9 cellular contexts compared by ENCODE assay signal in genomic region chr2:88159955-88160415, GRCh38. TPM values are rescaled to one million over a fixed set of nuclear protein-coding genes. Genes with fewer than 3 reads are reported as not detected.
DNase-seq lines count a peak whose midpoint lies in the region; ATAC-seq, FAIRE-seq and TF ChIP-seq lines count a peak whose summit lies in the region.
"Had no signal": no experiment of that assay in that cellular context is flagged by ENCODE, and none has a peak within 500 bp of the region (broad histone marks: within the 10 kb centered on the region; RNA-seq: fewer than 3 reads in every experiment).

No MANE protein-coding gene starts in this region.

- no peaks in the 10 kb centered on the region for H3K27me3 ChIP-seq in parathyroid adenoma (ENCODE audit: control insufficient read depth, insufficient read depth, low read length)

- no peak for TF ChIP-seq POLR2A in GM12892 (IDR thresholded peaks at IDR 0.05; ENCODE audit: low read depth, low read length)

- H3K4me1 Mint-ChIP-seq in activated naive CD4-positive, alpha-beta T cell treated with anti-CD3 and anti-CD28 coated beads, Interleukin-2, amount 50 U/mL, for 24 hours, result peaks cover 5% of the 10 kb centered on the region

- H3K36me3 Mint-ChIP-seq in activated naive CD4-positive, alpha-beta T cell treated with anti-CD3 and anti-CD28 coated beads, Interleukin-2, amount 50 U/mL, for 24 hours, result no peaks in the 10 kb centered on the region

- H3K9ac ChIP-seq in parathyroid adenoma, result no peak overlapping the region

- peak; percentile 84 for FAIRE-seq in GM12892 (lab: Jason Lieb, UNC)

- H2AFZ ChIP-seq in parathyroid adenoma, result peak overlapping the region; percentile 25

- TF ChIP-seq CTCF in LNCaP clone FGC (IDR thresholded peaks at IDR 0.05; ENCODE audit: control insufficient read depth, extremely low read depth, insufficient read depth), result peak; percentile 86
- peak; percentile 87 for TF ChIP-seq CTCF in parathyroid adenoma (IDR thresholded peaks at IDR 0.05)

- H3K4me2 ChIP-seq in parathyroid adenoma (ENCODE audit: low read length), result no peak overlapping the region

- no peaks in the 10 kb centered on the region for H3K4me1 ChIP-seq in parathyroid adenoma

- DNase-seq in A172 (ENCODE audit: low spot score) (peak; percentile 56), GM12892 (ENCODE audit: insufficient read length) (no peak), LNCaP clone FGC (ENCODE audit: low read depth) (peak; percentile 31), SK-N-DZ (ENCODE audit: low spot score) (peak; percentile 47), globus pallidus (ENCODE audit: low spot score) (peak; percentile 76)

- H3K4me3 Mint-ChIP-seq in activated naive CD4-positive, alpha-beta T cell treated with anti-CD3 and anti-CD28 coated beads, Interleukin-2, amount 50 U/mL, for 24 hours, result no peak overlapping the region

- no peaks in the 10 kb centered on the region for H3K79me2 ChIP-seq in parathyroid adenoma

- H3K4me3 ChIP-seq in LNCaP clone FGC (ENCODE audit: low read depth, low read length) (no peak overlapping the region), parathyroid adenoma (ENCODE audit: low read depth, low read length) (no peak overlapping the region)

- no peaks in the 10 kb centered on the region for H3K9me3 ChIP-seq in parathyroid adenoma (ENCODE audit: control insufficient read depth, low read length)

- H3K27me3 Mint-ChIP-seq in activated naive CD4-positive, alpha-beta T cell treated with anti-CD3 and anti-CD28 coated beads, Interleukin-2, amount 50 U/mL, for 24 hours, result no peaks in the 10 kb centered on the region

- H3K9me3 Mint-ChIP-seq in activated naive CD4-positive, alpha-beta T cell treated with anti-CD3 and anti-CD28 coated beads, Interleukin-2, amount 50 U/mL, for 24 hours, result no peaks in the 10 kb centered on the region

- H3K27ac Mint-ChIP-seq in activated naive CD4-positive, alpha-beta T cell treated with anti-CD3 and anti-CD28 coated beads, Interleukin-2, amount 50 U/mL, for 24 hours, result peak overlapping the region; percentile 43

- ATAC-seq in GM21619 (IDR thresholded peaks at IDR 0.05; ENCODE audit: unreplicated experiment), result no peak

- no peak overlapping the region for H3K27ac ChIP-seq in parathyroid adenoma

- no peaks in the 10 kb centered on the region for H3K36me3 ChIP-seq in parathyroid adenoma (ENCODE audit: control insufficient read depth, insufficient read depth, low read length)

RNA-seq across cellular contexts. Expression of gene THNSL2, which starts 10.2 kb away (rescaled TPM):
- total RNA-seq in A172 (2014; rRNA removed; shearing (Covaris generic)), result 0.95 and 2.2 TPM in 2 replicates
- polyA plus RNA-seq in GM12892 (2012; ENCODE audit: missing spikeins), result not detected
- polyA plus RNA-seq in SK-N-DZ (2014; cell fraction: cytosol; rRNA removed), result 0.27 and 0.62 TPM in 2 replicates
- polyA plus RNA-seq in SK-N-DZ (2014; cell fraction: nucleus; rRNA removed), result 0.06 and 0.58 TPM in 2 replicates

RNA-seq across cellular contexts. Expression of gene FABP1, which starts 32.1 kb away (rescaled TPM):
- total RNA-seq in A172 (2014; rRNA removed; shearing (Covaris generic)), result not detected in 2 replicates
- not detected for polyA plus RNA-seq in GM12892 (2012; ENCODE audit: missing spikeins)
- not detected in 2 replicates for polyA plus RNA-seq in SK-N-DZ (2014; cell fraction: cytosol; rRNA removed)
- not detected in 2 replicates for polyA plus RNA-seq in SK-N-DZ (2014; cell fraction: nucleus; rRNA removed)
- total RNA-seq: skeletal muscle tissue had no signal
